Comparison of ENCODE assay signal across 2 cellular contexts in the genomic region with DNA sequence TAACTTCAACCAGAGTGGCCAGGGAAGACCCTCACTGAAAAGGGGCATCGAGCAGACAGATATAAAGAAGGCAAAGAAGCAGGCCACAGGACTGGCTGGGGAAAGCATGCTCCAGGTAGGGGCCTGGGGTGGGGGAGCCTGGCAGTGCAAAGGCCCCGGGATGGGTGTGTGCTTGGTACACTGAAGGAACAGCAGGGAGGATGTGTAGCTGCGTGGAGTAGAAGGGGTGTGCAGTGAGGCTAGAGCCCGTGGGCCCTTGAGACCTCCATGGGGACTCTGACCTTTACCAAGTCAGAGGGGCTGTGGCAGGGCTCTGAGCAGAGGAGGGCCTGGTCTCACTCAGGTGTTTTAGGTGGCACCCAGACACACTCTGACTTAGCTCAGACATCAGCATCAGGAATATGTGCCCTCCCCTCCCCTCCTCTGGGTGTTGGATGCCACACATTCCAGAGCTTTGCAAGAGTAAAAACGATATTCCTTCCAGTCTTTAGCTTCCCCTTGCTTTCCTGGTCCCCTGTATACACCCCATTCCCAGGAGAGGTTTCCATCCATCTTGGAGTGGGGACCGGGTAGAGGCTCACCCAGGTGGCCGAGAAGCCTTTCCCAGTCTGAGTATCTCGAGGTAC.
TF ChIP-seq lines count a peak whose summit lies in the region.

No MANE protein-coding gene starts in this region.

TF ChIP-seq in SK-N-SH treated with all-trans-retinoic acid at 6 μM for 48 hours, 23 proteins besides CTCF, POLR2A, EP300 and RAD21 (continued from another document):
- TF ChIP-seq, protein P1, sequence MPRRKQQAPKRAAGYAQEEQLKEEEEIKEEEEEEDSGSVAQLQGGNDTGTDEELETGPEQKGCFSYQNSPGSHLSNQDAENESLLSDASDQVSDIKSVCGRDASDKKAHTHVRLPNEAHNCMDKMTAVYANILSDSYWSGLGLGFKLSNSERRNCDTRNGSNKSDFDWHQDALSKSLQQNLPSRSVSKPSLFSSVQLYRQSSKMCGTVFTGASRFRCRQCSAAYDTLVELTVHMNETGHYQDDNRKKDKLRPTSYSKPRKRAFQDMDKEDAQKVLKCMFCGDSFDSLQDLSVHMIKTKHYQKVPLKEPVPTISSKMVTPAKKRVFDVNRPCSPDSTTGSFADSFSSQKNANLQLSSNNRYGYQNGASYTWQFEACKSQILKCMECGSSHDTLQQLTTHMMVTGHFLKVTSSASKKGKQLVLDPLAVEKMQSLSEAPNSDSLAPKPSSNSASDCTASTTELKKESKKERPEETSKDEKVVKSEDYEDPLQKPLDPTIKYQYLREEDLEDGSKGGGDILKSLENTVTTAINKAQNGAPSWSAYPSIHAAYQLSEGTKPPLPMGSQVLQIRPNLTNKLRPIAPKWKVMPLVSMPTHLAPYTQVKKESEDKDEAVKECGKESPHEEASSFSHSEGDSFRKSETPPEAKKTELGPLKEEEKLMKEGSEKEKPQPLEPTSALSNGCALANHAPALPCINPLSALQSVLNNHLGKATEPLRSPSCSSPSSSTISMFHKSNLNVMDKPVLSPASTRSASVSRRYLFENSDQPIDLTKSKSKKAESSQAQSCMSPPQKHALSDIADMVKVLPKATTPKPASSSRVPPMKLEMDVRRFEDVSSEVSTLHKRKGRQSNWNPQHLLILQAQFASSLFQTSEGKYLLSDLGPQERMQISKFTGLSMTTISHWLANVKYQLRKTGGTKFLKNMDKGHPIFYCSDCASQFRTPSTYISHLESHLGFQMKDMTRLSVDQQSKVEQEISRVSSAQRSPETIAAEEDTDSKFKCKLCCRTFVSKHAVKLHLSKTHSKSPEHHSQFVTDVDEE (CRISPR knock-in tag; IDR thresholded peaks at IDR 0.05): no peak

TF ChIP-seq in SK-N-SH, 30 proteins besides CTCF, POLR2A, EP300 and RAD21 (continued from another document):
- no peak for TF ChIP-seq SMC3 (IDR thresholded peaks at IDR 0.05; ENCODE audit: low read depth, low read length)
